ENCODE assay signal across 28 cellular contexts in genomic region chr12:49524660-49525324, GRCh38. TPM values are rescaled to one million over a fixed set of nuclear protein-coding genes. Genes with fewer than 3 reads are reported as not detected.
DNase-seq lines count a peak whose midpoint lies in the region; ATAC-seq and TF ChIP-seq lines count a peak whose summit lies in the region.
"Had no signal": no experiment of that assay in that cellular context is flagged by ENCODE, and none has a peak within 500 bp of the region (broad histone marks: within the 10 kb centered on the region; RNA-seq: fewer than 3 reads in every experiment).

No MANE protein-coding gene starts in this region.

- peaks cover 9% of the 10 kb centered on the region for H3K4me1 Mint-ChIP-seq in nephron progenitor cell
- H3K4me1 Mint-ChIP-seq: activated naive CD4-positive, alpha-beta T cell treated with anti-CD3 and anti-CD28 coated beads, Interleukin-2, amount 50 U/mL, for 24 hours; activated T-helper 17 cell treated with anti-CD3 and anti-CD28 coated beads, Interleukin-2, amount 50 U/mL, for 72 hours had no signal

- H3K36me3 Mint-ChIP-seq in nephron progenitor cell (ENCODE audit: low read depth), result peaks cover 67% of the 10 kb centered on the region
- H3K36me3 Mint-ChIP-seq: activated naive CD4-positive, alpha-beta T cell treated with anti-CD3 and anti-CD28 coated beads, Interleukin-2, amount 50 U/mL, for 24 hours had no signal

- H3K4me3 Mint-ChIP-seq in nephron progenitor cell, result no peak overlapping the region
- H3K4me3 Mint-ChIP-seq: activated CD4-positive, alpha-beta memory T cell treated with anti-CD3 and anti-CD28 coated beads for 36 hours; activated naive CD4-positive, alpha-beta T cell treated with anti-CD3 and anti-CD28 coated beads, Interleukin-2, amount 50 U/mL, for 24 hours; activated T-helper 17 cell treated with anti-CD3 and anti-CD28 coated beads, Interleukin-2, amount 50 U/mL, for 72 hours; CD14-positive monocyte; natural killer cell treated with Interleukin-12 subunit alpha and Interleukin-12 subunit beta and Interleukin-15 and Interleukin-18, amount 100 ng/mL, for 72 hours had no signal

- no peak overlapping the region for H3K27ac Mint-ChIP-seq in nephron progenitor cell
- H3K27ac Mint-ChIP-seq: activated CD4-positive, alpha-beta memory T cell treated with anti-CD3 and anti-CD28 coated beads for 36 hours; activated naive CD4-positive, alpha-beta T cell treated with anti-CD3 and anti-CD28 coated beads, Interleukin-2, amount 50 U/mL, for 24 hours; activated T-helper 17 cell treated with anti-CD3 and anti-CD28 coated beads, Interleukin-2, amount 50 U/mL, for 72 hours; CD14-positive monocyte; natural killer cell treated with Interleukin-12 subunit alpha and Interleukin-12 subunit beta and Interleukin-15 and Interleukin-18, amount 100 ng/mL, for 72 hours had no signal

- TF ChIP-seq CTCF in nephron progenitor cell (IDR thresholded peaks at IDR 0.05), result no peak

- DNase-seq in Right ventricle myocardium inferior (ENCODE audit: missing footprints) (no peak), cardiac septum (ENCODE audit: low spot score) (no peak), fibroblast of gingiva (ENCODE audit: low read depth) (peak; percentile 18), iris pigment epithelial cell (ENCODE audit: low read depth) (peak; percentile 34), nephron progenitor cell (no peak), occipital lobe (lab: John Stamatoyannopoulos, UW) (no peak), NCI-H1417 treated with DMSO at 0.1 percent for 48 hours (lab: John Stamatoyannopoulos, UW) (no peak)
- DNase-seq: 8988T; activated CD4-positive, alpha-beta memory T cell treated with anti-CD3 and anti-CD28 coated beads for 36 hours; activated CD8-positive, alpha-beta memory T cell treated with anti-CD3 and anti-CD28 coated beads, Interleukin-2, amount 50 U/mL, for 4 hours; amygdala; caudate nucleus; cortex of kidney; DMS79; esophagus squamous epithelium; GDM1; GOT3; lower lobe of right lung; mucosa of descending colon; NCI-H1105; NCI-H2029; NCI-H2227 treated with DMSO at 0.1 percent for 48 hours; stimulated activated naive CD8-positive, alpha-beta T cell treated with anti-CD3 and anti-CD28 coated beads, Interleukin-15, Interleukin-2, amounts not matched to agents 100 U/mL and 50 U/mL, for 24 hours had no signal

- ATAC-seq in Right ventricle myocardium inferior (peak; percentile 85), GM21381 (IDR thresholded peaks at IDR 0.05; ENCODE audit: unreplicated experiment) (no peak)
- ATAC-seq: activated T-helper 17 cell treated with anti-CD3 and anti-CD28 coated beads, Interleukin-2, amount 50 U/mL, for 72 hours; lower lobe of right lung; mucosa of descending colon; natural killer cell treated with Interleukin-12 subunit alpha and Interleukin-12 subunit beta and Interleukin-15 and Interleukin-18, amount 100 ng/mL, for 72 hours; stimulated activated naive CD8-positive, alpha-beta T cell treated with anti-CD3 and anti-CD28 coated beads, Interleukin-15, Interleukin-2, amounts not matched to agents 100 U/mL and 50 U/mL, for 24 hours had no signal

- intact Hi-C loops in Right ventricle myocardium inferior (cut with DNase I), result no loop called here
- intact Hi-C loops in cardiac septum (cut with DNase I), result no loop called here

- H3K9me3 Mint-ChIP-seq in nephron progenitor cell, result no peaks in the 10 kb centered on the region
- H3K9me3 Mint-ChIP-seq: activated CD4-positive, alpha-beta memory T cell treated with anti-CD3 and anti-CD28 coated beads for 36 hours; activated naive CD4-positive, alpha-beta T cell treated with anti-CD3 and anti-CD28 coated beads, Interleukin-2, amount 50 U/mL, for 24 hours; activated T-helper 17 cell treated with anti-CD3 and anti-CD28 coated beads, Interleukin-2, amount 50 U/mL, for 72 hours; CD14-positive monocyte; natural killer cell treated with Interleukin-12 subunit alpha and Interleukin-12 subunit beta and Interleukin-15 and Interleukin-18, amount 100 ng/mL, for 72 hours had no signal

- H3K27me3 Mint-ChIP-seq in nephron progenitor cell (ENCODE audit: low read depth, poor library complexity), result no peaks in the 10 kb centered on the region
- H3K27me3 Mint-ChIP-seq: activated CD4-positive, alpha-beta memory T cell treated with anti-CD3 and anti-CD28 coated beads for 36 hours; activated naive CD4-positive, alpha-beta T cell treated with anti-CD3 and anti-CD28 coated beads, Interleukin-2, amount 50 U/mL, for 24 hours; activated T-helper 17 cell treated with anti-CD3 and anti-CD28 coated beads, Interleukin-2, amount 50 U/mL, for 72 hours; natural killer cell treated with Interleukin-12 subunit alpha and Interleukin-12 subunit beta and Interleukin-15 and Interleukin-18, amount 100 ng/mL, for 72 hours had no signal

RNA-seq across cellular contexts. Expression of gene KCNH3, which starts 14.0 kb away (rescaled TPM):
- 0.27 TPM for total RNA-seq in Right ventricle myocardium inferior
- total RNA-seq in cardiac septum, result 0.97 TPM
- 7.5 TPM for total RNA-seq in occipital lobe

RNA-seq across cellular contexts. Expression of gene MCRS1, which starts 43.1 kb away (rescaled TPM):
- total RNA-seq in Right ventricle myocardium inferior (88.9 TPM), cardiac septum (118 TPM), occipital lobe (29.9 TPM)

Comparison
In these comparisons a context has a peak if more than half of its experiments do, and no peak if none do; other contexts are left out.
1. DNase-seq: peak in fibroblast of gingiva (single experiment) and iris pigment epithelial cell (single experiment); none in Right ventricle myocardium inferior (single experiment), cardiac septum (single experiment), nephron progenitor cell (single experiment), occipital lobe (single experiment) and NCI-H1417 treated with DMSO at 0.1 percent for 48 hours (single experiment).